Comparison of ENCODE assay signal across 15 cellular contexts in genomic region chr13:53694814-53695533, GRCh38.
"Had no signal": no experiment of that assay in that cellular context is flagged by ENCODE, and none has a peak within 500 bp of the region (broad histone marks: within the 10 kb centered on the region; RNA-seq: fewer than 3 reads in every experiment).

No MANE protein-coding gene starts in this region.

- ATAC-seq: activated CD8-positive, alpha-beta T cell treated with anti-CD3 and anti-CD28 coated beads for 36 hours; gastrocnemius medialis; heart right ventricle; stimulated activated naive CD8-positive, alpha-beta T cell treated with anti-CD3 and anti-CD28 coated beads, Interleukin-15, Interleukin-2, amounts not matched to agents 100 U/mL and 50 U/mL, for 24 hours had no signal

- DNase-seq: activated CD4-positive, alpha-beta T cell treated with anti-CD3 and anti-CD28 coated beads for 4 hours; activated CD8-positive, alpha-beta memory T cell treated with anti-CD3 and anti-CD28 coated beads, Interleukin-2, amount 50 U/mL, for 48 hours; activated CD8-positive, alpha-beta T cell treated with anti-CD3 and anti-CD28 coated beads for 36 hours; caudate nucleus; colonic mucosa; effector CD8-positive, alpha-beta T cell; gastrocnemius medialis; heart right ventricle; left ventricle myocardium inferior; occipital lobe; stimulated activated CD4-positive, alpha-beta T cell treated with anti-CD3 and anti-CD28 coated beads, Interleukin-4, amount 100 ng/mL, for 1 hour; stimulated activated CD8-positive, alpha-beta memory T cell treated with anti-CD3 and anti-CD28 coated beads, Interleukin-4, amount 100 ng/mL, for 48 hours; stimulated activated naive CD8-positive, alpha-beta T cell treated with anti-CD3 and anti-CD28 coated beads, Interleukin-15, Interleukin-2, amounts not matched to agents 100 U/mL and 50 U/mL, for 24 hours; T-helper 9 cell had no signal

- H3K27me3 Mint-ChIP-seq: activated CD8-positive, alpha-beta T cell treated with anti-CD3 and anti-CD28 coated beads for 36 hours had no signal

- H3K27ac Mint-ChIP-seq: activated CD8-positive, alpha-beta T cell treated with anti-CD3 and anti-CD28 coated beads for 36 hours; mesothelial cell of epicardium had no signal

- H3K4me3 Mint-ChIP-seq: activated CD8-positive, alpha-beta T cell treated with anti-CD3 and anti-CD28 coated beads for 36 hours; mesothelial cell of epicardium had no signal
